1 cellular context compared by ENCODE assay signal in genomic region chr12:108732489-108732888, GRCh38.
TF ChIP-seq lines count a peak whose summit lies in the region.

No MANE protein-coding gene starts in this region.

TF ChIP-seq in endothelial cell of umbilical vein, 7 proteins besides CTCF, POLR2A, EP300 and RAD21 (continued from another document):
- TF ChIP-seq MAX (IDR thresholded peaks at IDR 0.05; ENCODE audit: insufficient read depth, insufficient read length), result no peak
